Comparison of ENCODE assay signal across 10 cellular contexts in genomic region chr17:43880420-43880991, GRCh38. TPM values are rescaled to one million over a fixed set of nuclear protein-coding genes. Genes with fewer than 3 reads are reported as not detected.
DNase-seq lines count a peak whose midpoint lies in the region; ATAC-seq and TF ChIP-seq lines count a peak whose summit lies in the region.
"Had no signal": no experiment of that assay in that cellular context is flagged by ENCODE, and none has a peak within 500 bp of the region (broad histone marks: within the 10 kb centered on the region; RNA-seq: fewer than 3 reads in every experiment).

No MANE protein-coding gene starts in this region.

- H3K36me3 ChIP-seq in DOHH2 (ENCODE audit: control insufficient read depth, low read length), result no peaks in the 10 kb centered on the region
- H3K36me3 ChIP-seq: neutrophil had no signal

- H3K79me2 ChIP-seq in DOHH2 (ENCODE audit: control insufficient read depth, low read length), result no peaks in the 10 kb centered on the region

- H3K27ac Mint-ChIP-seq in naive thymus-derived CD8-positive, alpha-beta T cell, result no peak overlapping the region

- no peak overlapping the region for H3K4me2 ChIP-seq in DOHH2 (ENCODE audit: low read length)

- peaks cover 0 to 7% (median 0%) of the 10 kb centered on the region in 4 donors for H3K4me1 Mint-ChIP-seq in naive thymus-derived CD8-positive, alpha-beta T cell

- H3K4me1 ChIP-seq in DOHH2 (ENCODE audit: control insufficient read depth, low read length), result no peaks in the 10 kb centered on the region

- H3K9me3 Mint-ChIP-seq in naive thymus-derived CD8-positive, alpha-beta T cell, result no peaks in the 10 kb centered on the region

- H3K27ac ChIP-seq in DOHH2 (ENCODE audit: low read depth, low read length), result no peak overlapping the region
- H3K27ac ChIP-seq: neutrophil, SK-N-MC had no signal

- POLR2A ChIA-PET in naive thymus-derived CD8-positive, alpha-beta T cell (lab: Charles Lee), result interaction anchor here (1.2 kb wide), 1 partner anchor 24 kb away, joined by 3 read pairs; no protein-coding TSS in a partner anchor

- DNase-seq in LHCN-M2 (ENCODE audit: low read depth) (peak; percentile 49), dermis blood vessel endothelial cell (peak; percentile 62)
- peak; percentile 59 for DNase-seq in activated CD4-positive, CD25-positive, alpha-beta regulatory T cell treated with anti-CD3 and anti-CD28 coated beads, Interleukin-2, amount 50 U/mL, for 72 hours
- peak in 7 of 10 donors; percentile 11 to 39 (median 31) for DNase-seq in naive thymus-derived CD8-positive, alpha-beta T cell

- no peaks in the 10 kb centered on the region for H3K9me2 ChIP-seq in DOHH2 (replicated peaks; ENCODE audit: control insufficient read depth, low read length)

- no peaks in the 10 kb centered on the region for H3F3A ChIP-seq in DOHH2 (ENCODE audit: control insufficient read depth, insufficient read depth)

- H3K36me3 Mint-ChIP-seq in naive thymus-derived CD8-positive, alpha-beta T cell, result peaks cover 0 to 6% (median 0%) of the 10 kb centered on the region in 3 donors

- no peaks in the 10 kb centered on the region for H3K9me3 ChIP-seq in DOHH2 (ENCODE audit: control insufficient read depth, insufficient read depth, low read length)
- H3K9me3 ChIP-seq: neutrophil had no signal

- no peak overlapping the region for H3K4me3 Mint-ChIP-seq in naive thymus-derived CD8-positive, alpha-beta T cell

- H3K27me3 ChIP-seq in DOHH2 (ENCODE audit: control insufficient read depth, low read length), result no peaks in the 10 kb centered on the region
- H3K27me3 ChIP-seq: neutrophil had no signal

- H3K27me3 Mint-ChIP-seq in naive thymus-derived CD8-positive, alpha-beta T cell, result no peaks in the 10 kb centered on the region

- TF ChIP-seq CTCF in DOHH2 (IDR thresholded peaks at IDR 0.05; ENCODE audit: low read depth, low read length, poor library complexity, severe bottlenecking), result peak; percentile 94

- H4K20me1 ChIP-seq in DOHH2 (ENCODE audit: control insufficient read depth, insufficient read depth, low read depth, low read length), result no peaks in the 10 kb centered on the region

- no peak overlapping the region for H3K4me3 ChIP-seq in DOHH2 (ENCODE audit: low read length)
- H3K4me3 ChIP-seq: SK-N-MC had no signal

- peak; percentile 45 to 61 for ATAC-seq in naive thymus-derived CD8-positive, alpha-beta T cell
- ATAC-seq in GM18519 (IDR thresholded peaks at IDR 0.05; ENCODE audit: low FRiP score, unreplicated experiment) (no peak), HG03439 (IDR thresholded peaks at IDR 0.05; ENCODE audit: unreplicated experiment) (no peak), HG02763 (IDR thresholded peaks at IDR 0.05; ENCODE audit: unreplicated experiment) (no peak)

RNA-seq across cellular contexts. Expression of gene MPP2, which starts 26.8 kb away (rescaled TPM):
- total RNA-seq in LHCN-M2 (2014; rRNA removed) (3.4 and 11.3 TPM in 2 replicates), dermis blood vessel endothelial cell (0.34 and 0.84 TPM in 2 replicates)
- polyA plus RNA-seq in LHCN-M2 (2012), result 4.3 TPM
- total RNA-seq in naive thymus-derived CD8-positive, alpha-beta T cell, result 1 to 10 TPM; 2.4 to 5.2 TPM
- 1 to 10 TPM; 1.1 to 4.0 (median 3.1) TPM for polyA plus RNA-seq in naive thymus-derived CD8-positive, alpha-beta T cell

RNA-seq across cellular contexts. Expression of gene CD300LG, which starts 33.5 kb away (rescaled TPM):
- total RNA-seq in LHCN-M2 (2014; rRNA removed) (not detected in 2 replicates), dermis blood vessel endothelial cell (0.05 and 0.34 TPM in 2 replicates)
- not detected for polyA plus RNA-seq in LHCN-M2 (2012)
- total RNA-seq in naive thymus-derived CD8-positive, alpha-beta T cell, result not detected
- polyA plus RNA-seq in naive thymus-derived CD8-positive, alpha-beta T cell, result not detected

RNA-seq across cellular contexts. Expression of gene MPP3, which starts 47.6 kb away (rescaled TPM):
- total RNA-seq in LHCN-M2 (2014; rRNA removed) (4.1 and 6.7 TPM in 2 replicates), dermis blood vessel endothelial cell (3.0 and 4.9 TPM in 2 replicates)
- 3.3 TPM for polyA plus RNA-seq in LHCN-M2 (2012)
- total RNA-seq in naive thymus-derived CD8-positive, alpha-beta T cell, result under 1 TPM in 1 of 2 experiments, not detected in 1; 0.16 TPM
- polyA plus RNA-seq in naive thymus-derived CD8-positive, alpha-beta T cell, result not detected

Comparison
In these comparisons a context has a peak if more than half of its experiments do, and no peak if none do; other contexts are left out.
1. ATAC-seq: peak in naive thymus-derived CD8-positive, alpha-beta T cell (2 of 2); none in GM18519 (single experiment), HG03439 (single experiment) and HG02763 (single experiment).
2. Peak in every context shown above with its lines, with median percentiles within 50 percentile points of each other: DNase-seq.